ENCODE assay signal across 6 cellular contexts in genomic region chr17:16995930-16996329, GRCh38. TPM values are rescaled to one million over a fixed set of nuclear protein-coding genes. Genes with fewer than 3 reads are reported as not detected.
"Had no signal": no experiment of that assay in that cellular context is flagged by ENCODE, and none has a peak within 500 bp of the region (broad histone marks: within the 10 kb centered on the region; RNA-seq: fewer than 3 reads in every experiment).

No MANE protein-coding gene starts in this region.

- H3K27ac Mint-ChIP-seq: GM23338 had no signal

- H3K4me3 ChIP-seq: GM23338 had no signal

- ATAC-seq: GM23338 had no signal

- H3K4me1 Mint-ChIP-seq: GM23338 had no signal

- H3K4me3 Mint-ChIP-seq: GM23338, H9 had no signal

- DNase-seq: H9, HCEC 1CT, IMR-90 had no signal

RNA-seq across cellular contexts. Expression of gene TNFRSF13B, which starts 24.0 kb away (rescaled TPM):
- total RNA-seq: GM23338, H1, HT-29, IMR-90 had no signal
